ENCODE assay signal across 12 cellular contexts in genomic region chr5:119338326-119338957, GRCh38. TPM values are rescaled to one million over a fixed set of nuclear protein-coding genes. Genes with fewer than 3 reads are reported as not detected.
A peak's percentile ranks its signal among the peaks of the same experiment; 100 is the strongest.
DNase-seq lines count a peak whose midpoint lies in the region; ATAC-seq and TF ChIP-seq lines count a peak whose summit lies in the region.
"Had no signal": no experiment of that assay in that cellular context is flagged by ENCODE, and none has a peak within 500 bp of the region (broad histone marks: within the 10 kb centered on the region; RNA-seq: fewer than 3 reads in every experiment).

No MANE protein-coding gene starts in this region.

- no peak overlapping the region for H2AFZ ChIP-seq in DND-41 (ENCODE audit: low read depth, low read length)
- H2AFZ ChIP-seq in KMS-11 (ENCODE audit: low read depth) = no peak overlapping the region

- POLR2A ChIA-PET in A673 (lab: Charles Lee; ENCODE audit: low non-redundant PET) = no interaction called here

- no TSS peak for BruUV-seq in A673 (replicated peaks; lab: Mats Ljungman, UMichigan)

- peaks cover 31% of the 10 kb centered on the region for H4K20me1 ChIP-seq in DND-41 (ENCODE audit: insufficient read depth, low read length)
- no peaks in the 10 kb centered on the region for H4K20me1 ChIP-seq in KMS-11 (ENCODE audit: insufficient read depth)

- CTCF ChIA-PET in A673 (lab: Charles Lee) = no interaction called here

- ATAC-seq in DND-41 (ENCODE audit: insufficient read depth, low read depth) = peak; percentile 48
- ATAC-seq: right cardiac atrium had no signal

- H3K4me2 ChIP-seq in DND-41 (ENCODE audit: insufficient read depth, low read length) (peak overlapping the region; percentile 37; the same call in 1 of the 2 replicates), KMS-11 (peak overlapping the region; percentile 95)

- DNase-seq in DND-41 = no peak
- DNase-seq in activated T-helper 1 cell treated with anti-CD3 and anti-CD28 coated beads, Interleukin-12 subunit alpha, Interleukin-12 subunit beta, Interleukin-2, Interleukin-4 antibody, amounts not matched to agents 30 ng/mL and 10 ng/mL and 1 ng/mL, durations not matched to agents 14 hours and 24 hours and 36 hours (ENCODE audit: low spot score) = no peak
- DNase-seq in stimulated activated CD4-positive, alpha-beta T cell treated with anti-CD3 and anti-CD28 coated beads, Interleukin-4, amount 100 ng/mL, for 24 hours = no peak
- no peak for DNase-seq in foreskin melanocyte
- DNase-seq in A673 (ENCODE audit: low spot score) = no peak
- DNase-seq: Calu3, colonic mucosa, left colon, NCI-H2171 treated with DMSO at 0.1 percent for 48 hours, right cardiac atrium had no signal

- no peaks in the 10 kb centered on the region for H3K27me3 Mint-ChIP-seq in activated T-helper 1 cell treated with anti-CD3 and anti-CD28 coated beads, Interleukin-12 subunit alpha, Interleukin-12 subunit beta, Interleukin-2, Interleukin-4 antibody, amounts not matched to agents 30 ng/mL and 10 ng/mL and 1 ng/mL, durations not matched to agents 14 hours and 24 hours and 36 hours (ENCODE audit: insufficient read depth)

- intact Hi-C loops in activated T-helper 1 cell treated with anti-CD3 and anti-CD28 coated beads, Interleukin-12 subunit alpha, Interleukin-12 subunit beta, Interleukin-2, Interleukin-4 antibody, amounts not matched to agents 30 ng/mL and 10 ng/mL and 1 ng/mL, durations not matched to agents 14 hours and 24 hours and 36 hours (cut with micrococcal nuclease) = no loop called here
- intact Hi-C loops in A673 (cut with micrococcal nuclease; ENCODE audit: unreplicated experiment) = loop anchor here (5.0 kb wide), 1 partner anchor 351 kb away; the partner anchor contains the start of gene DTWD2

- 0 out of 2 replicates have a peak overlapping the region, but pooled peaks have one; percentile 0 for H3K9ac ChIP-seq in DND-41 (ENCODE audit: low read depth, low read length)
- H3K9ac ChIP-seq in KMS-11 = no peak overlapping the region; the same call in 1 of the 2 replicates

- TF ChIP-seq CTCF in DND-41 (IDR thresholded peaks at IDR 0.05; ENCODE audit: borderline replicate concordance, extremely low read depth, low read length, poor library complexity, severe bottlenecking) = no peak
- no peak for TF ChIP-seq CTCF in KMS-11 (conservative IDR thresholded peaks at IDR 0.05; ENCODE audit: low read depth, low read length)
- TF ChIP-seq CTCF in neutrophil (IDR thresholded peaks at IDR 0.05) = no peak
- TF ChIP-seq CTCF in A673 (conservative IDR thresholded peaks at IDR 0.05; ENCODE audit: low read depth, low read length) = no peak

- H3K4me1 ChIP-seq in DND-41 (ENCODE audit: insufficient read depth, low read length) = peaks cover 70% of the 10 kb centered on the region
- H3K4me1 ChIP-seq in KMS-11 (ENCODE audit: low read depth, poor library complexity, severe bottlenecking) = peaks cover 89% of the 10 kb centered on the region
- H3K4me1 ChIP-seq in neutrophil (ENCODE audit: control insufficient read depth in 1 of 2, insufficient read depth in 1 of 2, low read depth in 1 of 2, low read length in 1 of 2) = peaks cover 96 to 99% of the 10 kb centered on the region in 2 experiments
- no peaks in the 10 kb centered on the region for H3K4me1 ChIP-seq in A673 (ENCODE audit: insufficient read depth, low read length, poor library complexity, severe bottlenecking)
- H3K4me1 ChIP-seq: colonic mucosa had no signal

- H3K27ac ChIP-seq in DND-41 (ENCODE audit: low read length) = peak overlapping the region; percentile 63
- H3K27ac ChIP-seq in KMS-11 = peak overlapping the region; percentile 97; the same call in 1 of the 2 replicates
- H3K27ac ChIP-seq in neutrophil = peak overlapping the region; percentile 86
- no peak overlapping the region for H3K27ac ChIP-seq in A673 (ENCODE audit: low read depth, low read length, poor library complexity, severe bottlenecking)

- H3K27me3 ChIP-seq in DND-41 (ENCODE audit: insufficient read depth, low read length, poor library complexity) (no peaks in the 10 kb centered on the region), KMS-11 (ENCODE audit: insufficient read depth, low read depth) (no peaks in the 10 kb centered on the region), neutrophil (no peaks in the 10 kb centered on the region), A673 (replicated peaks; ENCODE audit: insufficient read depth, low read depth, low read length, poor library complexity) (no peaks in the 10 kb centered on the region)
- H3K27me3 ChIP-seq: colonic mucosa had no signal

- H3K9me3 Mint-ChIP-seq in activated T-helper 1 cell treated with anti-CD3 and anti-CD28 coated beads, Interleukin-12 subunit alpha, Interleukin-12 subunit beta, Interleukin-2, Interleukin-4 antibody, amounts not matched to agents 30 ng/mL and 10 ng/mL and 1 ng/mL, durations not matched to agents 14 hours and 24 hours and 36 hours = no peaks in the 10 kb centered on the region

- peaks cover 17% of the 10 kb centered on the region for H3K36me3 Mint-ChIP-seq in activated T-helper 1 cell treated with anti-CD3 and anti-CD28 coated beads, Interleukin-12 subunit alpha, Interleukin-12 subunit beta, Interleukin-2, Interleukin-4 antibody, amounts not matched to agents 30 ng/mL and 10 ng/mL and 1 ng/mL, durations not matched to agents 14 hours and 24 hours and 36 hours (ENCODE audit: low read depth)

- peaks cover 100% of the 10 kb centered on the region for H3K79me2 ChIP-seq in DND-41 (ENCODE audit: insufficient read depth, low read length)
- H3K79me2 ChIP-seq in KMS-11 (ENCODE audit: insufficient read depth, low read depth) = peaks cover 60% of the 10 kb centered on the region

- H3K4me3 ChIP-seq in DND-41 (ENCODE audit: low read depth in 1 of 2, low read length in 2 of 2) = no peak overlapping the region
- no peak overlapping the region for H3K4me3 ChIP-seq in KMS-11 (IDR thresholded peaks at IDR 0.05; ENCODE audit: insufficient read depth, low read depth, low read length)
- H3K4me3 ChIP-seq in neutrophil (ENCODE audit: low read depth in 1 of 2, low read length in 1 of 2) = no peak overlapping the region
- H3K4me3 ChIP-seq in A673 (ENCODE audit: low read depth, low read length, poor library complexity, severe bottlenecking) = no peak overlapping the region
- H3K4me3 ChIP-seq: colonic mucosa had no signal

- peak overlapping the region; percentile 100 for H3K27ac Mint-ChIP-seq in activated T-helper 1 cell treated with anti-CD3 and anti-CD28 coated beads, Interleukin-12 subunit alpha, Interleukin-12 subunit beta, Interleukin-2, Interleukin-4 antibody, amounts not matched to agents 30 ng/mL and 10 ng/mL and 1 ng/mL, durations not matched to agents 14 hours and 24 hours and 36 hours

- H3K36me3 ChIP-seq in DND-41 (ENCODE audit: insufficient read depth, low read length) (peaks cover 7% of the 10 kb centered on the region), KMS-11 (ENCODE audit: insufficient read depth) (no peaks in the 10 kb centered on the region), neutrophil (no peaks in the 10 kb centered on the region), A673 (ENCODE audit: insufficient read depth, low read length, poor library complexity, severe bottlenecking) (no peaks in the 10 kb centered on the region)
- H3K36me3 ChIP-seq: colonic mucosa had no signal

- H3K9me3 ChIP-seq in DND-41 (ENCODE audit: insufficient read depth, low read length, severe bottlenecking) (no peaks in the 10 kb centered on the region), neutrophil (no peaks in the 10 kb centered on the region), A673 (ENCODE audit: low read depth, low read length, poor library complexity, severe bottlenecking) (no peaks in the 10 kb centered on the region)
- H3K9me3 ChIP-seq: colonic mucosa had no signal

- H3K4me3 Mint-ChIP-seq in activated T-helper 1 cell treated with anti-CD3 and anti-CD28 coated beads, Interleukin-12 subunit alpha, Interleukin-12 subunit beta, Interleukin-2, Interleukin-4 antibody, amounts not matched to agents 30 ng/mL and 10 ng/mL and 1 ng/mL, durations not matched to agents 14 hours and 24 hours and 36 hours = peak overlapping the region; percentile 83

- H3K4me1 Mint-ChIP-seq in activated T-helper 1 cell treated with anti-CD3 and anti-CD28 coated beads, Interleukin-12 subunit alpha, Interleukin-12 subunit beta, Interleukin-2, Interleukin-4 antibody, amounts not matched to agents 30 ng/mL and 10 ng/mL and 1 ng/mL, durations not matched to agents 14 hours and 24 hours and 36 hours (ENCODE audit: low read depth) = peaks cover 96% of the 10 kb centered on the region

RNA-seq across cellular contexts. Expression of gene TNFAIP8, which starts 17.4 kb away (rescaled TPM):
- 214 and 219 TPM in 2 replicates for total RNA-seq in activated T-helper 1 cell treated with anti-CD3 and anti-CD28 coated beads, Interleukin-12 subunit alpha, Interleukin-12 subunit beta, Interleukin-2, Interleukin-4 antibody, amounts not matched to agents 30 ng/mL and 10 ng/mL and 1 ng/mL, durations not matched to agents 14 hours and 24 hours and 36 hours
- total RNA-seq in A673 (2021) = 6.3 and 6.8 TPM in 2 replicates

Comparison
In these comparisons a context has a peak if more than half of its experiments do, and no peak if none do; other contexts are left out.
1. RNA of gene TNFAIP8, which starts 17.4 kb away (total RNA-seq): 214 to 219 TPM in activated T-helper 1 cell treated with anti-CD3 and anti-CD28 coated beads, Interleukin-12 subunit alpha, Interleukin-12 subunit beta, Interleukin-2, Interleukin-4 antibody, amounts not matched to agents 30 ng/mL and 10 ng/mL and 1 ng/mL, durations not matched to agents 14 hours and 24 hours and 36 hours; 6.3 to 6.8 TPM in A673; every median in the first group is over 10 times any median in the second.